8 cellular contexts compared by ENCODE assay signal in the genomic region with DNA sequence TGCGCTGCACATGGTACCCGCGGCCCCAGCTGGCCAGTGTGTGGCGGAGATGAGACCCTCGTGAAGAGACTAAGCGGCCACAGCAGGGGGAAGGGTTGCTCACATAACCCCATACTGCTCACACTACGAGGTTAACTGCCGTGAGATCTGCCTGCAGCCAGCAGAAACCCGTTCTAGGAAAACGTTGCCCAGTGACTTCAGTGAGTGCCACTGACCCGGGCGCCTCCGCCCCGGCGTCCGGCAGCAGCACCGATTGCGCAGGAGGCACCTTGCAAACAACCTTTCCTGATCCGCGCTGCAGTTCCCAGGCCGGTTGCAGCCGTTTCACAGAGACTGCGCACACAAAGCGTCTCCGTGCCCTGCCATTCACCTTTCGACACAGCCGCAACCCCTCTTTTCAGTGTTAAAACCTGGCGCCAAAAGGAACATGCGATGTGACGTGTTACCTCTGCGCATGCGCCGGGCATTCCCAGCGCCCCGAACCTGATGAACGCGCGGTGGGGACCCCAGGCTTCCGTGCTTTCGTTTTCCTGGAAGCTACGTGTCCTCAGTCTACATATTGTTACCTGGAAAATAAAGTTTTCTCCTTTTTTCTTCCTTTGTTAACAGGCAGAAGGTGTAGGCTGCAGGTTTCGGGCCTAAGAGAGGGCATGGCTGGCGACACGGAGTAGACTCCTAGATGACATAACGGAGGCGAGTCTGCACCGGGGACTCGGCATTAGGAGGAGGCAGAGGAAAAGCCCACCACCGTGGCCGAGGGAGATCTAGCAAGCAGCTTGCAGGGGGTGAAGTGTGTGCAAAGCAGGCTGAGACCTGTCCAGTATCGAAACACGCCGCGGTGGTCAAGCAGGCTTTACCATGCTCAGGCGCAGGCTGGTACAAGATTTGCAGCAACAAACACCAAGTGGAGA. TPM values are rescaled to one million over a fixed set of nuclear protein-coding genes. Genes with fewer than 3 reads are reported as not detected.
A peak's percentile ranks its signal among the peaks of the same experiment; 100 is the strongest.
DNase-seq lines count a peak whose midpoint lies in the region; ATAC-seq and TF ChIP-seq lines count a peak whose summit lies in the region.

No MANE protein-coding gene starts in this region.

- TF ChIP-seq POLR2A in breast epithelium (IDR thresholded peaks at IDR 0.05), result no peak

- peak; percentile 69 for ATAC-seq in HG02763 (IDR thresholded peaks at IDR 0.05; ENCODE audit: unreplicated experiment)
- ATAC-seq in GM19395 (IDR thresholded peaks at IDR 0.05; ENCODE audit: unreplicated experiment), result no peak

- H3K4me3 ChIP-seq in breast epithelium, result peak overlapping the region; percentile 52 to 70 (median 59)

- H3K27ac ChIP-seq in VCaP, result peak overlapping the region; percentile 92
- H3K27ac ChIP-seq in breast epithelium, result peak overlapping the region; percentile 77 to 81

- DNase-seq in NCI-H187 (lab: John Stamatoyannopoulos, UW) (peak; percentile 68 to 74), breast epithelium (ENCODE audit: low spot score in 2 of 2) (peak in 1 of 2 donors; percentile 37), islet precursor cell (peak; percentile 78)
- DNase-seq in stimulated activated CD4-positive, alpha-beta T cell treated with anti-CD3 and anti-CD28 coated beads, Interleukin-15, amount 100 ng/mL, for 24 hours, result peak; percentile 86

- no peaks in the 10 kb centered on the region for H3K36me3 ChIP-seq in breast epithelium

- no peaks in the 10 kb centered on the region for H3K27me3 ChIP-seq in breast epithelium

- 0 out of 3 replicates have a peak, but pooled peaks have one; percentile 16 for TF ChIP-seq CTCF in GM12872 (IDR thresholded peaks at IDR 0.05; ENCODE audit: insufficient read depth, low read depth, low read length)
- TF ChIP-seq CTCF in VCaP (conservative IDR thresholded peaks at IDR 0.05), result no peak; the same call in 1 of the 2 replicates
- no peak for TF ChIP-seq CTCF in breast epithelium (IDR thresholded peaks at IDR 0.05)

- intact Hi-C loops in breast epithelium (cut with DNase I; ENCODE audit: low total_unique reads), result no loop called here

- no peaks in the 10 kb centered on the region for H3K4me1 ChIP-seq in breast epithelium

- H3K9me3 ChIP-seq in breast epithelium, result no peaks in the 10 kb centered on the region

RNA-seq across cellular contexts. Expression of a gene that starts 8.9 kb away (rescaled TPM):
- 10 to 100 TPM; 43.9 to 84.5 (median 60.6) TPM for total RNA-seq in breast epithelium
